25 cellular contexts compared by ENCODE assay signal in genomic region chr6:34112102-34112501, GRCh38. TPM values are rescaled to one million over a fixed set of nuclear protein-coding genes. Genes with fewer than 3 reads are reported as not detected.
"Had no signal": no experiment of that assay in that cellular context is flagged by ENCODE, and none has a peak within 500 bp of the region (broad histone marks: within the 10 kb centered on the region; RNA-seq: fewer than 3 reads in every experiment).

No MANE protein-coding gene starts in this region.

- H3K9me3 ChIP-seq: MG63 had no signal

- DNase-seq: IMR-90, Karpas-422, KG1, MG63, NCI-H1092, NCI-H1105 treated with DMSO at 0.1 percent for 48 hours, NCI-H1417 treated with DMSO at 0.1 percent for 48 hours, NCI-H146, NCI-H1694 treated with DMSO at 0.1 percent for 48 hours, NCI-H1930, NCI-H2081, NCI-H2107, NCI-H2227 treated with DMSO at 0.1 percent for 48 hours, NCI-H524, NCI-H526 treated with DMSO at 0.1 percent for 48 hours, NCI-H748 treated with DMSO at 0.1 percent for 48 hours, RPMI8226, SHP77, T-helper 2 cell had no signal

- H3K36me3 ChIP-seq: MG63 had no signal

- ATAC-seq: HepG2 had no signal

- H3K27me3 ChIP-seq: MG63 had no signal

- H3K4me3 ChIP-seq: MG63 had no signal

- FAIRE-seq: HepG2, RCC 7860 had no signal

RNA-seq across cellular contexts. Expression of gene GRM4, which starts 33.8 kb away (rescaled TPM):
- total RNA-seq: HepG2; HT1080; IMR-90; NCI-H460; SK-MEL-5; T-helper 1 cell treated with Interleukin-12 subunit alpha and Interleukin-12 subunit beta and Interleukin-4 antibody, amounts not matched to agents 30 ng/mL and 1 ng/mL, for 36 hours had no signal
- polyA plus RNA-seq: HepG2 had no signal
